13 cellular contexts compared by ENCODE assay signal in the genomic region with DNA sequence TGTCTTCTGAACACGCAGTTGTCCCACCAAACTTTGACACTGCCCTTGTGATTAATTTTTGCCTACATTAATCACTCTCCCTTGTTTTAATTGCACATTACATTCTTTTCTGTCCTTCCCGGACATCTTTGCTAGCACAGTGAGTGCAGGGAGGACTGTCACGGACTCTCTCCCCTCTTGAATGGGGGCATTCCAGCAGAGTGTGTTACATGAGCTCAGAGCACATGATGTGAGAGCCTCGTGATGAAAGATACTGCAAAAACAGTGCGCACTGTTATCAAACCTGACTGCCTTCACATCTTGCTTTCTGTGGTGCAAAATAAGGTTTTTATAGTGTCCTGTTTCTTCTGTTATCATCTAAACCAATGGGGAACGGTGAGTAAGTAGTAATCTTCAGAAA.
"Had no signal": no experiment of that assay in that cellular context is flagged by ENCODE, and none has a peak within 500 bp of the region (broad histone marks: within the 10 kb centered on the region; RNA-seq: fewer than 3 reads in every experiment).

No MANE protein-coding gene starts in this region.

- H3K36me3 Mint-ChIP-seq: natural killer cell treated with Interleukin-12 subunit alpha and Interleukin-12 subunit beta and Interleukin-15 and Interleukin-18, amount 100 ng/mL, for 72 hours had no signal

- H3K27ac Mint-ChIP-seq: activated CD4-positive, alpha-beta memory T cell treated with anti-CD3 and anti-CD28 coated beads, Interleukin-2, amount 10 ng/mL, durations not matched to agents 7 days and 5 days; effector memory CD8-positive, alpha-beta T cell; memory B cell; natural killer cell treated with Interleukin-12 subunit alpha and Interleukin-12 subunit beta and Interleukin-15 and Interleukin-18, amount 100 ng/mL, for 72 hours had no signal

- H3K27me3 Mint-ChIP-seq: activated CD4-positive, alpha-beta memory T cell treated with anti-CD3 and anti-CD28 coated beads, Interleukin-2, amount 10 ng/mL, durations not matched to agents 7 days and 5 days; natural killer cell treated with Interleukin-12 subunit alpha and Interleukin-12 subunit beta and Interleukin-15 and Interleukin-18, amount 100 ng/mL, for 72 hours had no signal

- H3K4me3 Mint-ChIP-seq: activated CD4-positive, alpha-beta memory T cell treated with anti-CD3 and anti-CD28 coated beads, Interleukin-2, amount 10 ng/mL, durations not matched to agents 7 days and 5 days; activated T-cell treated with anti-CD3 and anti-CD28 coated beads, Interleukin-2, amount 50 U/mL, for 4 hours; effector memory CD8-positive, alpha-beta T cell; memory B cell; natural killer cell treated with Interleukin-12 subunit alpha and Interleukin-12 subunit beta and Interleukin-15 and Interleukin-18, amount 100 ng/mL, for 72 hours had no signal

- H3K27ac ChIP-seq: breast epithelium, thyroid gland had no signal

- DNase-seq: activated CD4-positive, alpha-beta memory T cell treated with anti-CD3 and anti-CD28 coated beads, Interleukin-2, amount 10 ng/mL, durations not matched to agents 7 days and 5 days; activated CD4-positive, alpha-beta T cell treated with anti-CD3 and anti-CD28 coated beads for 4 hours; activated effector memory CD4-positive, alpha-beta T cell treated with anti-CD3 and anti-CD28 coated beads, Interleukin-2, amount 50 U/mL, for 16 hours; activated T-cell treated with anti-CD3 and anti-CD28 coated beads, Interleukin-2, amount 50 U/mL, for 4 hours; aorta; dermis blood vessel endothelial cell; effector memory CD8-positive, alpha-beta T cell; stimulated activated CD4-positive, alpha-beta T cell treated with anti-CD3 and anti-CD28 coated beads, Interleukin-12 subunit alpha, Interleukin-12 subunit beta, amount 100 ng/mL, for 4 hours; stimulated activated CD4-positive, alpha-beta T cell treated with anti-CD3 and anti-CD28 coated beads, Interleukin-2, amount 100 ng/mL, for 24 hours; thyroid gland had no signal

- H3K9me3 Mint-ChIP-seq: activated T-cell treated with anti-CD3 and anti-CD28 coated beads, Interleukin-2, amount 50 U/mL, for 4 hours; effector memory CD8-positive, alpha-beta T cell; memory B cell; natural killer cell treated with Interleukin-12 subunit alpha and Interleukin-12 subunit beta and Interleukin-15 and Interleukin-18, amount 100 ng/mL, for 72 hours had no signal

- ATAC-seq: activated T-cell treated with anti-CD3 and anti-CD28 coated beads, Interleukin-2, amount 50 U/mL, for 4 hours; effector memory CD8-positive, alpha-beta T cell; natural killer cell treated with Interleukin-12 subunit alpha and Interleukin-12 subunit beta and Interleukin-15 and Interleukin-18, amount 100 ng/mL, for 72 hours had no signal

- H3K4me1 Mint-ChIP-seq: activated CD4-positive, alpha-beta memory T cell treated with anti-CD3 and anti-CD28 coated beads, Interleukin-2, amount 10 ng/mL, durations not matched to agents 7 days and 5 days; memory B cell had no signal
